33 cellular contexts compared by ENCODE assay signal in genomic region chr3:53003320-53003719, GRCh38. TPM values are rescaled to one million over a fixed set of nuclear protein-coding genes. Genes with fewer than 3 reads are reported as not detected.
A peak's percentile ranks its signal among the peaks of the same experiment; 100 is the strongest.
DNase-seq lines count a peak whose midpoint lies in the region; ATAC-seq and TF ChIP-seq lines count a peak whose summit lies in the region.
"Had no signal": no experiment of that assay in that cellular context is flagged by ENCODE, and none has a peak within 500 bp of the region (broad histone marks: within the 10 kb centered on the region; RNA-seq: fewer than 3 reads in every experiment).

No MANE protein-coding gene starts in this region.

- TF ChIP-seq CTCF in CD4-positive, alpha-beta T cell (IDR thresholded peaks at IDR 0.05): no peak
- TF ChIP-seq CTCF in HEK293 (tag by site-specific recombination; IDR thresholded peaks at IDR 0.05): no peak
- TF ChIP-seq CTCF in neural progenitor cell (IDR thresholded peaks at IDR 0.05): no peak

- no peak for ATAC-seq in CD4-positive, alpha-beta T cell (ENCODE audit: poor library complexity)
- no peak for ATAC-seq in activated T-helper 17 cell treated with anti-CD3 and anti-CD28 coated beads, Interleukin-2, amount 50 U/mL, for 72 hours (replicated peaks)
- ATAC-seq in GM18907 (IDR thresholded peaks at IDR 0.05; ENCODE audit: unreplicated experiment): no peak
- ATAC-seq: A549; CD8-positive, alpha-beta T cell had no signal

- H3K4me3 Mint-ChIP-seq in CD4-positive, alpha-beta T cell: no peak overlapping the region
- H3K4me3 Mint-ChIP-seq in activated T-helper 17 cell treated with anti-CD3 and anti-CD28 coated beads, Interleukin-2, amount 50 U/mL, for 72 hours: peak overlapping the region; percentile 10
- H3K4me3 Mint-ChIP-seq in neural progenitor cell: no peak overlapping the region
- H3K4me3 Mint-ChIP-seq: B cell; CD14-positive monocyte; CD4-positive, alpha-beta memory T cell; CD4-positive, CD25-positive, alpha-beta regulatory T cell; CD8-positive, alpha-beta memory T cell; CD8-positive, alpha-beta T cell had no signal

- peaks cover 56% of the 10 kb centered on the region for H3K4me1 Mint-ChIP-seq in CD4-positive, alpha-beta T cell (ENCODE audit: low read depth)
- H3K4me1 Mint-ChIP-seq in activated T-helper 17 cell treated with anti-CD3 and anti-CD28 coated beads, Interleukin-2, amount 50 U/mL, for 72 hours: peaks cover 15% of the 10 kb centered on the region
- no peaks in the 10 kb centered on the region for H3K4me1 Mint-ChIP-seq in neural progenitor cell

- peak overlapping the region; percentile 47 for H3K27ac Mint-ChIP-seq in CD4-positive, alpha-beta T cell
- no peak overlapping the region for H3K27ac Mint-ChIP-seq in activated T-helper 17 cell treated with anti-CD3 and anti-CD28 coated beads, Interleukin-2, amount 50 U/mL, for 72 hours
- no peak overlapping the region for H3K27ac Mint-ChIP-seq in neural progenitor cell
- H3K27ac Mint-ChIP-seq: B cell; CD14-positive monocyte; CD8-positive, alpha-beta T cell had no signal

- H3K36me3 ChIP-seq in HEK293 (ENCODE audit: control insufficient read depth in 2 of 2, insufficient read depth in 1 of 2, low read length in 2 of 2) (no peaks in the 10 kb centered on the region), neural progenitor cell (no peaks in the 10 kb centered on the region)
- H3K36me3 ChIP-seq: BE2C had no signal

- no peaks in the 10 kb centered on the region for H4K20me1 ChIP-seq in neural progenitor cell (ENCODE audit: low read depth)

- no peaks in the 10 kb centered on the region for H3K9me3 Mint-ChIP-seq in CD4-positive, alpha-beta T cell
- no peaks in the 10 kb centered on the region for H3K9me3 Mint-ChIP-seq in activated T-helper 17 cell treated with anti-CD3 and anti-CD28 coated beads, Interleukin-2, amount 50 U/mL, for 72 hours
- H3K9me3 Mint-ChIP-seq in neural progenitor cell: no peaks in the 10 kb centered on the region
- H3K9me3 Mint-ChIP-seq: CD4-positive, alpha-beta memory T cell; CD8-positive, alpha-beta memory T cell; CD8-positive, alpha-beta T cell had no signal

- POLR2A ChIA-PET in CD4-positive, alpha-beta T cell (lab: Charles Lee): interaction anchor here (0.6 to 1.0 kb wide), 2 partner anchors 9 to 19 kb away, joined by 3 to 4 read pairs; no protein-coding TSS in a partner anchor
- POLR2A ChIA-PET in HEK293 (lab: Yijun Ruan, JAX) (no interaction called here), HEK293T (lab: Yijun Ruan, JAX) (no interaction called here)

- H3K4me1 ChIP-seq in HEK293 (ENCODE audit: control insufficient read depth, insufficient read depth, low read length): no peaks in the 10 kb centered on the region
- H3K4me1 ChIP-seq in neural progenitor cell: no peaks in the 10 kb centered on the region
- H3K4me1 ChIP-seq: A549, BE2C had no signal

- no peaks in the 10 kb centered on the region for H3K27me3 ChIP-seq in CD4-positive, alpha-beta T cell (ENCODE audit: control insufficient read depth, insufficient read depth, low read length)
- no peaks in the 10 kb centered on the region for H3K27me3 ChIP-seq in neural progenitor cell
- H3K27me3 ChIP-seq: BE2C, BLaER1 had no signal

- H3K36me3 Mint-ChIP-seq in CD4-positive, alpha-beta T cell (ENCODE audit: low read depth): peaks cover 14% of the 10 kb centered on the region
- no peaks in the 10 kb centered on the region for H3K36me3 Mint-ChIP-seq in activated T-helper 17 cell treated with anti-CD3 and anti-CD28 coated beads, Interleukin-2, amount 50 U/mL, for 72 hours (ENCODE audit: low read depth)
- H3K36me3 Mint-ChIP-seq in neural progenitor cell: peaks cover 3% of the 10 kb centered on the region
- H3K36me3 Mint-ChIP-seq: CD14-positive monocyte; CD8-positive, alpha-beta T cell had no signal

- CTCF ChIA-PET in CD4-positive, alpha-beta T cell (lab: Charles Lee): interaction anchor here (0.6 kb wide), 1 partner anchor 32 kb away, joined by 3 read pairs; no protein-coding TSS in a partner anchor
- CTCF ChIA-PET in HEK293 (lab: Yijun Ruan, JAX): no interaction called here
- CTCF ChIA-PET in HEK293T (lab: Yijun Ruan, JAX): no interaction called here

- H3K79me2 ChIP-seq in neural progenitor cell (ENCODE audit: low read depth): peaks cover 4% of the 10 kb centered on the region

- no peaks in the 10 kb centered on the region for H3K27me3 Mint-ChIP-seq in CD4-positive, alpha-beta T cell
- H3K27me3 Mint-ChIP-seq in activated T-helper 17 cell treated with anti-CD3 and anti-CD28 coated beads, Interleukin-2, amount 50 U/mL, for 72 hours: no peaks in the 10 kb centered on the region
- no peaks in the 10 kb centered on the region for H3K27me3 Mint-ChIP-seq in neural progenitor cell (ENCODE audit: insufficient read depth, low read depth)
- H3K27me3 Mint-ChIP-seq: B cell; CD4-positive, alpha-beta memory T cell; CD4-positive, CD25-positive, alpha-beta regulatory T cell; CD8-positive, alpha-beta memory T cell had no signal

- H3K27ac ChIP-seq in CD4-positive, alpha-beta T cell (ENCODE audit: low read depth, low read length): no peak overlapping the region
- H3K27ac ChIP-seq in HEK293 (ENCODE audit: extremely low read depth, low read depth, low read length): no peak overlapping the region
- H3K27ac ChIP-seq in neural progenitor cell: no peak overlapping the region
- H3K27ac ChIP-seq: 22Rv1; A549; BLaER1; BLaER1 treated with 17β-estradiol and CSF1 and Interleukin-3, amounts not matched to agents 10 nM and 100 nM; C4-2B had no signal

- H3K4me2 ChIP-seq in neural progenitor cell: no peak overlapping the region
- H3K4me2 ChIP-seq: A549; BLaER1; BLaER1 treated with 17β-estradiol and CSF1 and Interleukin-3, amounts not matched to agents 10 nM and 100 nM had no signal

- H2AFZ ChIP-seq in neural progenitor cell (replicated peaks): no peak overlapping the region

- H3K9me3 ChIP-seq in CD4-positive, alpha-beta T cell (ENCODE audit: control insufficient read depth, low read length): no peaks in the 10 kb centered on the region
- H3K9me3 ChIP-seq in HEK293 (ENCODE audit: control insufficient read depth, insufficient read depth, low read depth, low read length) (no peaks in the 10 kb centered on the region), neural progenitor cell (ENCODE audit: low read depth) (no peaks in the 10 kb centered on the region)
- H3K9me3 ChIP-seq: A549, BE2C, Caco-2 had no signal

- H3K4me3 ChIP-seq in HEK293 (ENCODE audit: low read depth, low read length) (no peak overlapping the region), neural progenitor cell (no peak overlapping the region)
- H3K4me3 ChIP-seq: A549; BLaER1; BLaER1 treated with 17β-estradiol and CSF1 and Interleukin-3, amounts not matched to agents 10 nM and 100 nM had no signal

- intact Hi-C loops in CD4-positive, alpha-beta T cell (cut with DNase I, micrococcal nuclease): no loop called here

- DNase-seq in CD4-positive, alpha-beta T cell: no peak
- DNase-seq in HEK293T (ENCODE audit: extremely low spot score): no peak
- no peak for DNase-seq in superior temporal gyrus (ENCODE audit: extremely low spot score)
- DNase-seq in DMS 273 treated with DMSO at 0.1 percent for 48 hours (lab: John Stamatoyannopoulos, UW): no peak
- no peak for DNase-seq in neural progenitor cell (ENCODE audit: low spot score)
- DNase-seq: 8988T; ACHN; AML-193; BE2C; C1 segment of cervical spinal cord; Caco-2; Calu3; CD4-positive, alpha-beta memory T cell; CD4-positive, CD25-positive, alpha-beta regulatory T cell; CD8-positive, alpha-beta memory T cell; CD8-positive, alpha-beta T cell; COR-L47; DMS153; DMS53; DMS79; DMS79 treated with DMSO at 0.1 percent for 48 hours; DND-41; EL had no signal

- H3K9ac ChIP-seq in neural progenitor cell: no peak overlapping the region
- H3K9ac ChIP-seq: BLaER1; BLaER1 treated with 17β-estradiol and CSF1 and Interleukin-3, amounts not matched to agents 10 nM and 100 nM had no signal

- no peaks in the 10 kb centered on the region for H3F3A ChIP-seq in neural progenitor cell (ENCODE audit: low read depth)

TF ChIP-seq in HEK293, 187 proteins besides CTCF, POLR2A, EP300 and RAD21:
- TF ChIP-seq HOXA7 (CRISPR knock-in tag; IDR thresholded peaks at IDR 0.05; ENCODE audit: borderline replicate concordance) (no peak), SCRT1 (tag by site-specific recombination; IDR thresholded peaks at IDR 0.05; ENCODE audit: borderline replicate concordance) (peak; percentile 96), SCRT2 (tag by site-specific recombination; IDR thresholded peaks at IDR 0.05) (peak; percentile 48; the same call in 1 of the 2 replicates), ZNF449 (tag by site-specific recombination; IDR thresholded peaks at IDR 0.05) (no peak)

TF ChIP-seq in HEK293T, 16 proteins besides CTCF, POLR2A, EP300 and RAD21:
- TF ChIP-seq FOXA1 (IDR thresholded peaks at IDR 0.05) (no peak), L3MBTL2 (conservative IDR thresholded peaks at IDR 0.05) (no peak), PKNOX1 (IDR thresholded peaks at IDR 0.05) (peak; percentile 36; the same call in 1 of the 2 replicates)

RNA-seq across cellular contexts. Expression of gene SFMBT1, which starts 42.6 kb away (rescaled TPM):
- total RNA-seq in CD4-positive, alpha-beta T cell: 10 to 100 TPM; 54.3 to 55.9 TPM
- total RNA-seq in activated T-helper 17 cell treated with anti-CD3 and anti-CD28 coated beads, Interleukin-2, amount 50 U/mL, for 72 hours: 10 to 100 TPM; 26.1 to 29.9 TPM
- total RNA-seq in neural progenitor cell (ENCODE audit: low replicate concordance): 18.5 and 22.7 TPM in 2 replicates
